Comparison of ENCODE assay signal across 22 cellular contexts in genomic region chr6:37513576-37513975, GRCh38. TPM values are rescaled to one million over a fixed set of nuclear protein-coding genes. Genes with fewer than 3 reads are reported as not detected.
A peak's percentile ranks its signal among the peaks of the same experiment; 100 is the strongest.
DNase-seq lines count a peak whose midpoint lies in the region; ATAC-seq and TF ChIP-seq lines count a peak whose summit lies in the region.
"Had no signal": no experiment of that assay in that cellular context is flagged by ENCODE, and none has a peak within 500 bp of the region (broad histone marks: within the 10 kb centered on the region; RNA-seq: fewer than 3 reads in every experiment).

No MANE protein-coding gene starts in this region.

- peaks cover 62% of the 10 kb centered on the region for H3K4me1 Mint-ChIP-seq in activated naive CD4-positive, alpha-beta T cell treated with anti-CD3 and anti-CD28 coated beads, Interleukin-2, amount 10 ng/mL, durations not matched to agents 7 days and 5 days
- peaks cover 22% of the 10 kb centered on the region for H3K4me1 Mint-ChIP-seq in endodermal cell
- H3K4me1 Mint-ChIP-seq in stimulated activated memory B cell treated with anti-CD40 and anti-IgM and Interleukin-4, amounts not matched to agents 10 μg/mL and 1 μg/mL and 100 μg/mL, for 72 hours: peaks cover 43% of the 10 kb centered on the region

- H3K9me3 ChIP-seq in NT2/D1 (ENCODE audit: insufficient read depth, low read length): no peaks in the 10 kb centered on the region
- H3K9me3 ChIP-seq in endodermal cell (ENCODE audit: control insufficient read depth, low read length): no peaks in the 10 kb centered on the region
- H3K9me3 ChIP-seq: gastrocnemius medialis, left lung, mucosa of descending colon, vagina had no signal

- H3K27me3 Mint-ChIP-seq in activated naive CD4-positive, alpha-beta T cell treated with anti-CD3 and anti-CD28 coated beads, Interleukin-2, amount 10 ng/mL, durations not matched to agents 7 days and 5 days: peaks cover 14% of the 10 kb centered on the region
- H3K27me3 Mint-ChIP-seq in endodermal cell (ENCODE audit: insufficient read depth): peaks cover 41% of the 10 kb centered on the region
- H3K27me3 Mint-ChIP-seq in stimulated activated memory B cell treated with anti-CD40 and anti-IgM and Interleukin-4, amounts not matched to agents 10 μg/mL and 1 μg/mL and 100 μg/mL, for 72 hours: no peaks in the 10 kb centered on the region

- H3K27me3 ChIP-seq in NT2/D1 (ENCODE audit: insufficient read depth, insufficient read length) (peaks cover 41% of the 10 kb centered on the region), endodermal cell (ENCODE audit: control insufficient read depth, insufficient read depth, low read length, poor library complexity, severe bottlenecking) (peaks cover 19% of the 10 kb centered on the region)
- H3K27me3 ChIP-seq: vagina had no signal

- H3K36me3 ChIP-seq in NT2/D1 (ENCODE audit: insufficient read depth, insufficient read length, low read length) (no peaks in the 10 kb centered on the region), endodermal cell (ENCODE audit: control insufficient read depth, insufficient read depth, low read length) (no peaks in the 10 kb centered on the region)
- H3K36me3 ChIP-seq: gastrocnemius medialis, left lung, vagina had no signal

- POLR2A ChIA-PET in GM10248 (lab: Yijun Ruan, JAX): no interaction called here

- no peak for ATAC-seq in activated naive CD4-positive, alpha-beta T cell treated with anti-CD3 and anti-CD28 coated beads, Interleukin-2, amount 50 U/mL, for 72 hours
- ATAC-seq in stimulated activated memory B cell treated with anti-CD40 and anti-IgM and Interleukin-4, amounts not matched to agents 10 μg/mL and 1 μg/mL and 100 μg/mL, for 72 hours: no peak
- ATAC-seq in HG03175 (IDR thresholded peaks at IDR 0.05; ENCODE audit: unreplicated experiment) (no peak), GM21723 (IDR thresholded peaks at IDR 0.05; ENCODE audit: unreplicated experiment) (no peak)
- ATAC-seq: gastrocnemius medialis, left lung, mucosa of descending colon had no signal

- H3K27ac Mint-ChIP-seq in activated naive CD4-positive, alpha-beta T cell treated with anti-CD3 and anti-CD28 coated beads, Interleukin-2, amount 10 ng/mL, durations not matched to agents 7 days and 5 days: peak overlapping the region; percentile 6
- H3K27ac Mint-ChIP-seq in activated naive CD4-positive, alpha-beta T cell treated with anti-CD3 and anti-CD28 coated beads, Interleukin-2, amount 50 U/mL, for 72 hours: peak overlapping the region in 1 of 2 donors; percentile 66
- no peak overlapping the region for H3K27ac Mint-ChIP-seq in endodermal cell
- H3K27ac Mint-ChIP-seq in stimulated activated memory B cell treated with anti-CD40 and anti-IgM and Interleukin-4, amounts not matched to agents 10 μg/mL and 1 μg/mL and 100 μg/mL, for 72 hours: peak overlapping the region; percentile 43

- WGBS in endodermal cell (ENCODE audit: insufficient coverage in 1 of 2, insufficient read length in 1 of 2), 2 experiments: 25 to 38% methylated on average over 3 to 10 of the region's 10 CpGs

- H3K9ac ChIP-seq in NT2/D1 (ENCODE audit: insufficient read length, low read depth): peak overlapping the region; percentile 61
- H3K9ac ChIP-seq in endodermal cell (ENCODE audit: extremely low read depth, low read length, poor library complexity, severe bottlenecking): no peak overlapping the region

- H3K27ac ChIP-seq in endodermal cell (ENCODE audit: low read depth, low read length): no peak overlapping the region
- H3K27ac ChIP-seq: gastrocnemius medialis, left lung, vagina had no signal

- CTCF ChIA-PET in activated naive CD4-positive, alpha-beta T cell treated with anti-CD3 and anti-CD28 coated beads, Interleukin-2, amount 10 ng/mL, durations not matched to agents 7 days and 5 days (lab: Charles Lee): interaction anchor here (0.9 kb wide), 1 partner anchor 9 kb away, joined by 3 read pairs; no protein-coding TSS in a partner anchor
- CTCF ChIA-PET in GM10248 (lab: Yijun Ruan, JAX): no interaction called here

- DNase-seq in activated naive CD4-positive, alpha-beta T cell treated with anti-CD3 and anti-CD28 coated beads, Interleukin-2, amount 10 ng/mL, durations not matched to agents 7 days and 5 days: no peak
- no peak for DNase-seq in activated naive CD4-positive, alpha-beta T cell treated with anti-CD3 and anti-CD28 coated beads, Interleukin-2, amount 50 U/mL, for 72 hours (ENCODE audit: low spot score in 2 of 2)
- no peak for DNase-seq in NT2/D1 (ENCODE audit: low read depth, low spot score)
- DNase-seq in endodermal cell: peak; percentile 65
- DNase-seq in GM10248 (ENCODE audit: extremely low spot score): no peak
- DNase-seq: ACHN, amniotic stem cell, caudate nucleus, DMS79 treated with DMSO at 0.1 percent for 48 hours, gastrocnemius medialis, left lung, mucosa of descending colon, NCI-H1105, NCI-H526 treated with DMSO at 0.1 percent for 48 hours, occipital lobe, SHP77, substantia nigra had no signal

- peaks cover 32% of the 10 kb centered on the region for H3K4me1 ChIP-seq in NT2/D1 (ENCODE audit: insufficient read depth, insufficient read length)
- H3K4me1 ChIP-seq in endodermal cell (ENCODE audit: control insufficient read depth, insufficient read depth, low read length): peaks cover 9% of the 10 kb centered on the region
- H3K4me1 ChIP-seq: gastrocnemius medialis had no signal

- no peak overlapping the region for H3K4me3 Mint-ChIP-seq in activated naive CD4-positive, alpha-beta T cell treated with anti-CD3 and anti-CD28 coated beads, Interleukin-2, amount 10 ng/mL, durations not matched to agents 7 days and 5 days
- peak overlapping the region; percentile 12 for H3K4me3 Mint-ChIP-seq in endodermal cell
- H3K4me3 Mint-ChIP-seq in stimulated activated memory B cell treated with anti-CD40 and anti-IgM and Interleukin-4, amounts not matched to agents 10 μg/mL and 1 μg/mL and 100 μg/mL, for 72 hours: no peak overlapping the region
- H3K4me3 Mint-ChIP-seq: CD14-positive monocyte had no signal

- H3K4me3 ChIP-seq in NT2/D1 (ENCODE audit: insufficient read length, low read depth) (peak overlapping the region; percentile 20), endodermal cell (ENCODE audit: low read length) (no peak overlapping the region)
- H3K4me3 ChIP-seq: gastrocnemius medialis, left lung, mucosa of descending colon, vagina had no signal

- no peaks in the 10 kb centered on the region for H3K9me3 Mint-ChIP-seq in activated naive CD4-positive, alpha-beta T cell treated with anti-CD3 and anti-CD28 coated beads, Interleukin-2, amount 10 ng/mL, durations not matched to agents 7 days and 5 days
- H3K9me3 Mint-ChIP-seq in activated naive CD4-positive, alpha-beta T cell treated with anti-CD3 and anti-CD28 coated beads, Interleukin-2, amount 50 U/mL, for 72 hours: peaks cover 0 to 6% of the 10 kb centered on the region in 2 donors
- H3K9me3 Mint-ChIP-seq in endodermal cell: no peaks in the 10 kb centered on the region
- no peaks in the 10 kb centered on the region for H3K9me3 Mint-ChIP-seq in stimulated activated memory B cell treated with anti-CD40 and anti-IgM and Interleukin-4, amounts not matched to agents 10 μg/mL and 1 μg/mL and 100 μg/mL, for 72 hours

- TF ChIP-seq CTCF in endodermal cell (conservative IDR thresholded peaks at IDR 0.05) (no peak), GM10248 (IDR thresholded peaks at IDR 0.05; ENCODE audit: control extremely low read depth, extremely low read depth, low read depth, missing control alignments) (no peak)

- H3K36me3 Mint-ChIP-seq in activated naive CD4-positive, alpha-beta T cell treated with anti-CD3 and anti-CD28 coated beads, Interleukin-2, amount 10 ng/mL, durations not matched to agents 7 days and 5 days: no peaks in the 10 kb centered on the region
- no peaks in the 10 kb centered on the region for H3K36me3 Mint-ChIP-seq in activated naive CD4-positive, alpha-beta T cell treated with anti-CD3 and anti-CD28 coated beads, Interleukin-2, amount 50 U/mL, for 72 hours
- no peaks in the 10 kb centered on the region for H3K36me3 Mint-ChIP-seq in endodermal cell (ENCODE audit: low read depth)
- no peaks in the 10 kb centered on the region for H3K36me3 Mint-ChIP-seq in stimulated activated memory B cell treated with anti-CD40 and anti-IgM and Interleukin-4, amounts not matched to agents 10 μg/mL and 1 μg/mL and 100 μg/mL, for 72 hours
- H3K36me3 Mint-ChIP-seq: CD14-positive monocyte had no signal

RNA-seq across cellular contexts. Expression of gene CCDC167, which starts 13.9 kb away (rescaled TPM):
- 10 to 100 TPM; 53.3 to 68.6 TPM for total RNA-seq in activated naive CD4-positive, alpha-beta T cell treated with anti-CD3 and anti-CD28 coated beads, Interleukin-2, amount 50 U/mL, for 72 hours
- 10 to 100 TPM; 60.4 to 66.1 TPM for total RNA-seq in endodermal cell
- polyA plus RNA-seq in endodermal cell (2013, experiment 1 of 2): 65.2 TPM
- 71.0 TPM for polyA plus RNA-seq in endodermal cell (2013, experiment 2 of 2)
